Comparison of ENCODE assay signal across 9 cellular contexts in the genomic region with DNA sequence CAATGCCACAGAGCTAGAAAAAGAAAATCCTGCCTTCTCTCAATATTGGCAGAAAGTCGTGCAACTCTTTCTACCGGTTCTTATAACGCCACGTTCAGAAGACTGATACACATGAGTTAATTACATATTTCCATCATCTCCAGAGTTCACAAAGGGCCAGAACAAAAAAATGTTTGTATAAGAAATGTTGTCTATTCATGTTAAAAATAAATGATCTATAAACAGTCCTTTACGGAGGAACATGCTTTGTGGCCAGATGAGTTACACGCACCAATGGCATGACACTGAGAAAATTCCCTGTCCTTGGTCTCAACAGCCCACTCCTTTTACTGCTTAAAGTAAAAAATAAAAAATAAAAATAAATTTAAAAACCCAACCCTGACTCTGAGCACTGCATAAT. TPM values are rescaled to one million over a fixed set of nuclear protein-coding genes. Genes with fewer than 3 reads are reported as not detected.
A peak's percentile ranks its signal among the peaks of the same experiment; 100 is the strongest.
DNase-seq lines count a peak whose midpoint lies in the region; ATAC-seq and TF ChIP-seq lines count a peak whose summit lies in the region.
"Had no signal": no experiment of that assay in that cellular context is flagged by ENCODE, and none has a peak within 500 bp of the region (broad histone marks: within the 10 kb centered on the region; RNA-seq: fewer than 3 reads in every experiment).

No MANE protein-coding gene starts in this region.

- peak; percentile 12 for DNase-seq in EH (ENCODE audit: low read depth)
- DNase-seq in activated naive CD8-positive, alpha-beta T cell treated with anti-CD3 and anti-CD28 coated beads, Interleukin-2, amount 10 ng/mL, durations not matched to agents 7 days and 5 days, result no peak
- no peak for DNase-seq in right atrium auricular region (ENCODE audit: low spot score)
- no peak for DNase-seq in COLO829 (ENCODE audit: low spot score)
- DNase-seq: T-cell had no signal

- no peaks in the 10 kb centered on the region for H3K36me3 ChIP-seq in right atrium auricular region

- no peak for TF ChIP-seq CTCF in right atrium auricular region (IDR thresholded peaks at IDR 0.05)

- H3K4me1 ChIP-seq in right atrium auricular region, result peaks cover 0 to 51% of the 10 kb centered on the region in 2 donors

- no peaks in the 10 kb centered on the region for H3K27me3 ChIP-seq in right atrium auricular region

- POLR2A ChIA-PET in activated naive CD8-positive, alpha-beta T cell treated with anti-CD3 and anti-CD28 coated beads, Interleukin-2, amount 10 ng/mL, durations not matched to agents 7 days and 5 days (lab: Charles Lee), result interaction anchor here (0.8 to 1.7 kb wide), 4 partner anchors 25 to 47 kb away, joined by 3 to 7 read pairs (median 6); a partner anchor contains a TSS

- H3K9me3 ChIP-seq in right atrium auricular region, result no peaks in the 10 kb centered on the region

- H3K27me3 Mint-ChIP-seq in activated naive CD8-positive, alpha-beta T cell treated with anti-CD3 and anti-CD28 coated beads, Interleukin-2, amount 10 ng/mL, durations not matched to agents 7 days and 5 days, result no peaks in the 10 kb centered on the region
- H3K27me3 Mint-ChIP-seq: T-cell had no signal

- H3K4me3 Mint-ChIP-seq in activated naive CD8-positive, alpha-beta T cell treated with anti-CD3 and anti-CD28 coated beads, Interleukin-2, amount 10 ng/mL, durations not matched to agents 7 days and 5 days, result peak overlapping the region; percentile 18

- H3K4me1 Mint-ChIP-seq in activated naive CD8-positive, alpha-beta T cell treated with anti-CD3 and anti-CD28 coated beads, Interleukin-2, amount 10 ng/mL, durations not matched to agents 7 days and 5 days, result peaks cover 46% of the 10 kb centered on the region

- H3K9me3 Mint-ChIP-seq in activated naive CD8-positive, alpha-beta T cell treated with anti-CD3 and anti-CD28 coated beads, Interleukin-2, amount 10 ng/mL, durations not matched to agents 7 days and 5 days, result no peaks in the 10 kb centered on the region
- H3K9me3 Mint-ChIP-seq: T-cell had no signal

- H3K27ac ChIP-seq in right atrium auricular region (peak overlapping the region; percentile 78), skin epidermis (peak overlapping the region in 13 of 21 experiments; percentile 18 to 93 (median 64))

- H3K27ac Mint-ChIP-seq in activated naive CD8-positive, alpha-beta T cell treated with anti-CD3 and anti-CD28 coated beads, Interleukin-2, amount 10 ng/mL, durations not matched to agents 7 days and 5 days, result no peak overlapping the region

- ATAC-seq in activated naive CD8-positive, alpha-beta T cell treated with anti-CD3 and anti-CD28 coated beads, Interleukin-2, amount 10 ng/mL, durations not matched to agents 7 days and 5 days (ENCODE audit: low read depth), result no peak
- ATAC-seq in GM18502 (IDR thresholded peaks at IDR 0.05; ENCODE audit: poor library complexity, unreplicated experiment) (no peak), GM18873 (IDR thresholded peaks at IDR 0.05; ENCODE audit: low FRiP score, unreplicated experiment) (no peak), GM18909 (IDR thresholded peaks at IDR 0.05; ENCODE audit: poor library complexity, unreplicated experiment) (no peak)
- ATAC-seq: T-cell had no signal

- H3K4me3 ChIP-seq in right atrium auricular region (peak overlapping the region in 1 of 2 donors; percentile 6), skin epidermis (no peak overlapping the region)

- peaks cover 3% of the 10 kb centered on the region for H3K36me3 Mint-ChIP-seq in activated naive CD8-positive, alpha-beta T cell treated with anti-CD3 and anti-CD28 coated beads, Interleukin-2, amount 10 ng/mL, durations not matched to agents 7 days and 5 days

RNA-seq across cellular contexts. Expression of a gene that starts 29.5 kb away (rescaled TPM):
- total RNA-seq in activated naive CD8-positive, alpha-beta T cell treated with anti-CD3 and anti-CD28 coated beads, Interleukin-2, amount 10 ng/mL, durations not matched to agents 7 days and 5 days, result 10 to 100 TPM in 1 of 2 experiments, 1 to 10 TPM in 1; 9.4 to 11.9 TPM
- 1 to 10 TPM; 8.6 to 9.1 TPM for total RNA-seq in right atrium auricular region

RNA-seq across cellular contexts. Expression of a gene that starts 45.2 kb away (rescaled TPM):
- 10 to 100 TPM; 14.2 to 14.8 TPM for total RNA-seq in activated naive CD8-positive, alpha-beta T cell treated with anti-CD3 and anti-CD28 coated beads, Interleukin-2, amount 10 ng/mL, durations not matched to agents 7 days and 5 days
- 1 to 10 TPM; 2.6 to 4.2 TPM for total RNA-seq in right atrium auricular region
